21 cellular contexts compared by ENCODE assay signal in the genomic region with DNA sequence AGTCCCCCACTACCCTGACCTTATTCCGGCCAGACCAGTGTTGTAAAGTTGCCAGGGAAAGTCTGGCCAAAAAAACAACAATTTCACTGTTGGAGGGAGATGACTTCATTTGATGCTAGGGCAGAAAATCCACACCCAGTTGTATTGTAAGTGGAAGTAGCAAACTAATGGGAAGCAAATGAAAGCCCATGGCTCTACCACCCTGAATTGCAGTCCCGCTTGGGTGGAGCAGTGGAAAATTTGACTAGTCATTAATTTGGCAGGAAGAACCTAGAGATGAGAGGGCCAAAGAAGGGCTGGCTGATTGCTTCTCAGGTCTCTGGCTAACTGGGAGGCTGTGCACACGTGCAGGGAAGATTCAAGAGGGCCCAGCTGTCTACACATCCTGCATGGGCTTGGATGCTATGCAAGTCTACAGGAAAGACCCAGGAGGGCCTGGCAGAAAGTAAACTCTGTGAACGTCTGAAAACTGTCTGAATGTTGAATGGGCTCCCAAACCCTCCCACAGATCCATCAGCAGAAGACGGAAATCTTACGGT.
"Had no signal": no experiment of that assay in that cellular context is flagged by ENCODE, and none has a peak within 500 bp of the region (broad histone marks: within the 10 kb centered on the region; RNA-seq: fewer than 3 reads in every experiment).

No MANE protein-coding gene starts in this region.

- H3K4me3 ChIP-seq: adrenal gland, SJCRH30 had no signal

- H3K27ac ChIP-seq: adrenal gland, SJCRH30 had no signal

- H3K27ac Mint-ChIP-seq: activated CD8-positive, alpha-beta T cell treated with anti-CD3 and anti-CD28 coated beads, Interleukin-2, amount 10 ng/mL, durations not matched to agents 7 days and 5 days; activated naive CD8-positive, alpha-beta T cell treated with anti-CD3 and anti-CD28 coated beads, Interleukin-2, amount 10 ng/mL, durations not matched to agents 7 days and 5 days; T-helper 2 cell treated with Interferon-gamma antibody and Interleukin-4, amounts not matched to agents 5 μg/mL and 100 μg/mL, for 36 hours had no signal

- H3K4me3 Mint-ChIP-seq: activated CD8-positive, alpha-beta T cell treated with anti-CD3 and anti-CD28 coated beads, Interleukin-2, amount 10 ng/mL, durations not matched to agents 7 days and 5 days; activated naive CD8-positive, alpha-beta T cell treated with anti-CD3 and anti-CD28 coated beads, Interleukin-2, amount 10 ng/mL, durations not matched to agents 7 days and 5 days; T-helper 2 cell treated with Interferon-gamma antibody and Interleukin-4, amounts not matched to agents 5 μg/mL and 100 μg/mL, for 36 hours had no signal

- H3K4me1 Mint-ChIP-seq: activated naive CD8-positive, alpha-beta T cell treated with anti-CD3 and anti-CD28 coated beads, Interleukin-2, amount 10 ng/mL, durations not matched to agents 7 days and 5 days had no signal

- H3K36me3 ChIP-seq: adrenal gland, SJCRH30 had no signal

- H3K27me3 Mint-ChIP-seq: activated naive CD8-positive, alpha-beta T cell treated with anti-CD3 and anti-CD28 coated beads, Interleukin-2, amount 10 ng/mL, durations not matched to agents 7 days and 5 days had no signal

- H3K9me3 ChIP-seq: adrenal gland, SJCRH30, SK-N-SH had no signal

- DNase-seq: activated CD4-positive, alpha-beta T cell treated with anti-CD3 and anti-CD28 coated beads for 4 hours; activated CD8-positive, alpha-beta memory T cell treated with anti-CD3 and anti-CD28 coated beads, Interleukin-2, amount 50 U/mL, for 48 hours; activated CD8-positive, alpha-beta T cell treated with anti-CD3 and anti-CD28 coated beads, Interleukin-2, amount 10 ng/mL, durations not matched to agents 7 days and 5 days; activated naive CD4-positive, alpha-beta T cell treated with anti-CD3 and anti-CD28 coated beads, Interleukin-2, amount 50 U/mL, for 16 hours; activated naive CD8-positive, alpha-beta T cell treated with anti-CD3 and anti-CD28 coated beads, Interleukin-2, amount 10 ng/mL, durations not matched to agents 7 days and 5 days; activated T-cell treated with anti-CD3 and anti-CD28 coated beads, Interleukin-2, amount 50 U/mL, for 1 hour; adrenal gland; anterior cingulate cortex; cerebellar nuclear complex; KG1; NCI-H1092; NCI-H1417; NCI-H1930; NCI-H2171; NCI-H510A treated with DMSO at 0.1 percent for 48 hours; NCI-H774; NK-92 treated with Interleukin-12 subunit alpha and Interleukin-12 subunit beta, amount 100 ng/mL, for 24 hours; SJCRH30; SK-N-SH had no signal

- H3K9ac ChIP-seq: SK-N-SH had no signal

- H3K4me2 ChIP-seq: SK-N-SH had no signal

- ATAC-seq: activated CD4-positive, CD25-positive, alpha-beta regulatory T cell treated with anti-CD3 and anti-CD28 coated beads, Interleukin-2, amount 50 U/mL, for 24 hours; activated CD8-positive, alpha-beta T cell treated with anti-CD3 and anti-CD28 coated beads, Interleukin-2, amount 10 ng/mL, durations not matched to agents 7 days and 5 days had no signal

- H3K27me3 ChIP-seq: adrenal gland, SJCRH30 had no signal

- H3K36me3 Mint-ChIP-seq: activated naive CD8-positive, alpha-beta T cell treated with anti-CD3 and anti-CD28 coated beads, Interleukin-2, amount 10 ng/mL, durations not matched to agents 7 days and 5 days had no signal

- H3K4me1 ChIP-seq: adrenal gland, SJCRH30 had no signal
